9 cellular contexts compared by ENCODE assay signal in genomic region chr4:64158648-64159326, GRCh38.
DNase-seq lines count a peak whose midpoint lies in the region; ATAC-seq and TF ChIP-seq lines count a peak whose summit lies in the region.
"Had no signal": no experiment of that assay in that cellular context is flagged by ENCODE, and none has a peak within 500 bp of the region (broad histone marks: within the 10 kb centered on the region; RNA-seq: fewer than 3 reads in every experiment).

No MANE protein-coding gene starts in this region.

- intact Hi-C loops in natural killer cell (cut with micrococcal nuclease) = no loop called here

- H3K9me3 Mint-ChIP-seq in natural killer cell = peaks cover 4 to 7% of the 10 kb centered on the region in 2 donors
- peaks cover 2% of the 10 kb centered on the region for H3K9me3 Mint-ChIP-seq in natural killer cell treated with Interleukin-12 subunit alpha and Interleukin-12 subunit beta and Interleukin-15 and Interleukin-18, amount 100 ng/mL, for 72 hours
- peaks cover 0 to 6% of the 10 kb centered on the region in 2 donors for H3K9me3 Mint-ChIP-seq in stimulated activated naive CD8-positive, alpha-beta T cell treated with anti-CD3 and anti-CD28 coated beads, Interleukin-15, amount 100 ng/mL, for 72 hours

- DNase-seq in natural killer cell = no peak
- DNase-seq in natural killer cell treated with Interleukin-12 subunit alpha and Interleukin-12 subunit beta and Interleukin-15 and Interleukin-18, amount 100 ng/mL, for 72 hours (ENCODE audit: low spot score) = no peak
- peak; percentile 84 for DNase-seq in Jurkat, Clone E6-1 (ENCODE audit: low read depth, low spot score)
- peak; percentile 50 to 51 for DNase-seq in SHP77 (lab: John Stamatoyannopoulos, UW)
- DNase-seq in cerebellar cortex (ENCODE audit: low spot score) = peak; percentile 63
- DNase-seq in lung microvascular endothelial cell (ENCODE audit: low read depth in 2 of 2) = peak; percentile 54 to 56
- DNase-seq in stimulated activated naive CD8-positive, alpha-beta T cell treated with anti-CD3 and anti-CD28 coated beads, Interleukin-15, amount 100 ng/mL, for 72 hours = peak; percentile 28 to 31

- peak; percentile 29 for TF ChIP-seq CTCF in natural killer cell (IDR thresholded peaks at IDR 0.05)

- no peaks in the 10 kb centered on the region for H3K27me3 Mint-ChIP-seq in natural killer cell (ENCODE audit: low read depth in 2 of 2)
- H3K27me3 Mint-ChIP-seq in natural killer cell treated with Interleukin-12 subunit alpha and Interleukin-12 subunit beta and Interleukin-15 and Interleukin-18, amount 100 ng/mL, for 72 hours = no peaks in the 10 kb centered on the region
- H3K27me3 Mint-ChIP-seq in stimulated activated naive CD8-positive, alpha-beta T cell treated with anti-CD3 and anti-CD28 coated beads, Interleukin-15, amount 100 ng/mL, for 72 hours = no peaks in the 10 kb centered on the region

- H3K36me3 Mint-ChIP-seq in natural killer cell = no peaks in the 10 kb centered on the region
- H3K36me3 Mint-ChIP-seq in natural killer cell treated with Interleukin-12 subunit alpha and Interleukin-12 subunit beta and Interleukin-15 and Interleukin-18, amount 100 ng/mL, for 72 hours = no peaks in the 10 kb centered on the region

- no peaks in the 10 kb centered on the region for H3K4me1 Mint-ChIP-seq in natural killer cell
- H3K4me1 Mint-ChIP-seq in natural killer cell treated with Interleukin-12 subunit alpha and Interleukin-12 subunit beta and Interleukin-15 and Interleukin-18, amount 100 ng/mL, for 72 hours (ENCODE audit: low read depth in 2 of 2) = no peaks in the 10 kb centered on the region
- H3K4me1 Mint-ChIP-seq in stimulated activated naive CD8-positive, alpha-beta T cell treated with anti-CD3 and anti-CD28 coated beads, Interleukin-15, amount 100 ng/mL, for 72 hours = no peaks in the 10 kb centered on the region

- ATAC-seq in natural killer cell (no peak), GM21825 (IDR thresholded peaks at IDR 0.05; ENCODE audit: unreplicated experiment) (peak; percentile 74)
- no peak for ATAC-seq in natural killer cell treated with Interleukin-12 subunit alpha and Interleukin-12 subunit beta and Interleukin-15 and Interleukin-18, amount 100 ng/mL, for 72 hours
- no peak for ATAC-seq in stimulated activated naive CD8-positive, alpha-beta T cell treated with anti-CD3 and anti-CD28 coated beads, Interleukin-15, amount 100 ng/mL, for 72 hours

- no peak overlapping the region for H3K27ac Mint-ChIP-seq in natural killer cell
- H3K27ac Mint-ChIP-seq in natural killer cell treated with Interleukin-12 subunit alpha and Interleukin-12 subunit beta and Interleukin-15 and Interleukin-18, amount 100 ng/mL, for 72 hours = no peak overlapping the region
- H3K27ac Mint-ChIP-seq in stimulated activated naive CD8-positive, alpha-beta T cell treated with anti-CD3 and anti-CD28 coated beads, Interleukin-15, amount 100 ng/mL, for 72 hours = no peak overlapping the region

- no peak overlapping the region for H3K4me3 Mint-ChIP-seq in natural killer cell
- no peak overlapping the region for H3K4me3 Mint-ChIP-seq in natural killer cell treated with Interleukin-12 subunit alpha and Interleukin-12 subunit beta and Interleukin-15 and Interleukin-18, amount 100 ng/mL, for 72 hours
- H3K4me3 Mint-ChIP-seq in stimulated activated naive CD8-positive, alpha-beta T cell treated with anti-CD3 and anti-CD28 coated beads, Interleukin-15, amount 100 ng/mL, for 72 hours = peak overlapping the region in 1 of 2 donors; percentile 57

- H3K4me3 ChIP-seq in Jurkat, Clone E6-1 (ENCODE audit: low read length) = peak overlapping the region; percentile 3
- H3K4me3 ChIP-seq: skin epidermis had no signal

Comparison
In these comparisons a context has a peak if more than half of its experiments do, and no peak if none do; other contexts are left out.
1. DNase-seq: peak in Jurkat, Clone E6-1 (single experiment), SHP77 (2 of 2), cerebellar cortex (single experiment), lung microvascular endothelial cell (2 of 2) and stimulated activated naive CD8-positive, alpha-beta T cell treated with anti-CD3 and anti-CD28 coated beads, Interleukin-15, amount 100 ng/mL, for 72 hours (2 of 2); none in natural killer cell (single experiment) and natural killer cell treated with Interleukin-12 subunit alpha and Interleukin-12 subunit beta and Interleukin-15 and Interleukin-18, amount 100 ng/mL, for 72 hours (single experiment).